ENCODE assay signal across 15 cellular contexts in genomic region chrX:23434356-23434884, GRCh38.
DNase-seq lines count a peak whose midpoint lies in the region; FAIRE-seq and TF ChIP-seq lines count a peak whose summit lies in the region.
"Had no signal": no experiment of that assay in that cellular context is flagged by ENCODE, and none has a peak within 500 bp of the region (broad histone marks: within the 10 kb centered on the region; RNA-seq: fewer than 3 reads in every experiment).

No MANE protein-coding gene starts in this region.

- no peaks in the 10 kb centered on the region for H3K9me2 ChIP-seq in hepatocyte (replicated peaks; ENCODE audit: insufficient read depth)

- H3K4me3 ChIP-seq in hepatocyte, result no peak overlapping the region
- no peak overlapping the region for H3K4me3 ChIP-seq in sigmoid colon
- H3K4me3 ChIP-seq: BLaER1, SJCRH30 had no signal

- H3K27me3 ChIP-seq in hepatocyte (no peaks in the 10 kb centered on the region), sigmoid colon (no peaks in the 10 kb centered on the region)
- H3K27me3 ChIP-seq: BLaER1, SJCRH30 had no signal

- peak; percentile 2 for DNase-seq in GOT3 (lab: John Stamatoyannopoulos, UW)
- peak in 43 of 61 donors; percentile 0 to 72 (median 17) for DNase-seq in caudate nucleus (lab: John Stamatoyannopoulos, UW)
- peak; percentile 14 for DNase-seq in hepatocyte (ENCODE audit: low spot score)
- DNase-seq in sigmoid colon, result peak; percentile 91
- DNase-seq in NCI-H2029 (lab: John Stamatoyannopoulos, UW), result no peak
- no peak for DNase-seq in H54 (ENCODE audit: insufficient read length, low spot score)
- DNase-seq in GM19238 (ENCODE audit: insufficient read length, low spot score), result no peak
- no peak for DNase-seq in iPS-NIHi7 (ENCODE audit: extremely low spot score)
- DNase-seq: activated CD4-positive, alpha-beta T cell treated with anti-CD3 and anti-CD28 coated beads, Interleukin-2, amount 50 U/mL, for 48 hours; immature natural killer cell; NCI-H1694; SJCRH30; stimulated activated naive CD8-positive, alpha-beta T cell treated with anti-CD3 and anti-CD28 coated beads, Interleukin-15, Interleukin-2, amounts not matched to agents 100 U/mL and 50 U/mL, for 24 hours had no signal

- TF ChIP-seq POLR2A in sigmoid colon (IDR thresholded peaks at IDR 0.05), result no peak
- TF ChIP-seq POLR2A in H54 (IDR thresholded peaks at IDR 0.05; ENCODE audit: low read depth, low read length), result no peak

- TF ChIP-seq CTCF in hepatocyte (IDR thresholded peaks at IDR 0.05; ENCODE audit: poor library complexity) (no peak), sigmoid colon (IDR thresholded peaks at IDR 0.05) (no peak)

- H3K36me3 ChIP-seq in hepatocyte (replicated peaks; ENCODE audit: insufficient read depth, low read depth) (no peaks in the 10 kb centered on the region), sigmoid colon (no peaks in the 10 kb centered on the region)
- H3K36me3 ChIP-seq: BLaER1, SJCRH30 had no signal

- H3K4me1 ChIP-seq in hepatocyte (ENCODE audit: insufficient read depth) (no peaks in the 10 kb centered on the region), sigmoid colon (peaks cover 0 to 18% (median 13%) of the 10 kb centered on the region in 4 donors)
- H3K4me1 ChIP-seq: BLaER1, SJCRH30 had no signal

- peak overlapping the region; percentile 11 for H3K27ac ChIP-seq in caudate nucleus (ENCODE audit: low read depth, low read length)
- no peak overlapping the region for H3K27ac ChIP-seq in hepatocyte
- H3K27ac ChIP-seq in sigmoid colon, result peak overlapping the region; percentile 47 to 57 (median 50)
- H3K27ac ChIP-seq: BLaER1, SJCRH30 had no signal

- 71% methylated on average over 3 of the region's 3 CpGs for WGBS in hepatocyte (ENCODE audit: low lambda C conversion rate, missing lambda C conversion rate)
- WGBS in sigmoid colon, 2 donors, result 12 to 53% methylated on average over 3 of the region's 3 CpGs

- no peaks in the 10 kb centered on the region for H3K79me2 ChIP-seq in hepatocyte

- FAIRE-seq in H54 (lab: Jason Lieb, UNC), result no peak
- FAIRE-seq: colon had no signal

- no peaks in the 10 kb centered on the region for H4K20me1 ChIP-seq in hepatocyte (ENCODE audit: insufficient read depth, poor library complexity, severe bottlenecking)
- H4K20me1 ChIP-seq: BLaER1 had no signal

- no peak overlapping the region for H2AFZ ChIP-seq in hepatocyte

- no peak for TF ChIP-seq EP300 in sigmoid colon (IDR thresholded peaks at IDR 0.05)

- no peak overlapping the region for H3K4me2 ChIP-seq in hepatocyte
- H3K4me2 ChIP-seq: BLaER1 had no signal

- intact Hi-C loops in sigmoid colon (cut with DNase I), result loop anchor here (10.0 kb wide), 1 partner anchor 1300 kb away; no protein-coding TSS in a partner anchor

- H3K9me3 ChIP-seq in hepatocyte (ENCODE audit: low read depth), result no peaks in the 10 kb centered on the region
- H3K9me3 ChIP-seq in sigmoid colon, result no peaks in the 10 kb centered on the region
- H3K9me3 ChIP-seq: SJCRH30 had no signal

Comparison
In these comparisons a context has a peak if more than half of its experiments do, and no peak if none do; other contexts are left out.
1. DNase-seq: peak in GOT3 (single experiment), caudate nucleus (43 of 61), hepatocyte (single experiment) and sigmoid colon (single experiment); none in NCI-H2029 (single experiment), H54 (single experiment), GM19238 (single experiment) and iPS-NIHi7 (single experiment).